In the genomic region with DNA sequence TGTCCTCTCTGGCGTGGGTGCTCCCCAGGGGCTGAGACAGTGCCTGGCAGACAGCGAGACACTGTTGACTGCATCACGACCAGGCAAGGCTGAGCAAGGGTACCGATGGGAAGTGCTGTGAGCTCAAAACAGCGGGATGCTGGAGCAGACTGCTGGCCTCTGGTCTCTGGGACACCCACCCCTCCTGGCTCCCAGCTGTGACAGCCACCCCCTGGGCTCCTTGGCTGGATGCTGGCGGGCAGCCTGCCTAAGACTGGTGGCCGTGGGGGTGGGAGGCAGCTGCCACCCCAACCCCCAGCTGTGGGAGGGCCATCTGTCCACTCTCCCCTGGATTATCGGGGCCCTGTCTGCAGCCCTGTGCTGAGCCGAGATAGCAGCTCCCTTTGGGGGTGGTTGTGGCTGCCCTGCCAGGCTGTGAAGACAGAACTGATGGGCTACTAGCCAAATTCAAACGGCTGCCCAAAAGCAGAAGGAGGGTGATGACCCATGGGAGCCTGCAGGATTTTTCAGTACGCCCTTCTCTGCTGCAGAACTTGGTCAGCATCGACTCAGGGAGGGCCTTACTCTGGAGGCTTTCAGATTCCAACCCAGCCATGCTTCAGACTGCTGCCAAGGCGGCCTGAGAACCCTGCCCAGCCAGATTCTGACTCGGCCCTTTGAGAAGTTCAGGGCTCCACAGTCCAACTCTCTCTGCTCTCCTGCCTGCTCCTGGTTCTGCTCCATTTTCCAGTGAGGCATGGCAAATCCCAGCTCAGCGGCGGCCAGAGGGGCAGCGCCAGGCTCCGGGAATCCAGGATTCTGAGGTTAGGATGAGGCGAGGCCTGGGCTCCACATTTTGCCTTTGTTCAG, we compare ENCODE assay signal across 10 cellular contexts.
DNase-seq lines count a peak whose midpoint lies in the region; ATAC-seq and TF ChIP-seq lines count a peak whose summit lies in the region.
"Had no signal": no experiment of that assay in that cellular context is flagged by ENCODE, and none has a peak within 500 bp of the region (broad histone marks: within the 10 kb centered on the region; RNA-seq: fewer than 3 reads in every experiment).

No MANE protein-coding gene starts in this region.

- H3K27ac ChIP-seq in coronary artery, result peak overlapping the region; percentile 64 to 90
- peak overlapping the region; percentile 56 for H3K27ac ChIP-seq in lower lobe of right lung
- H3K27ac ChIP-seq in tibial artery, result peak overlapping the region; percentile 68 to 89

- H3K36me3 ChIP-seq in lower lobe of right lung (peaks cover 53% of the 10 kb centered on the region), tibial artery (peaks cover 0 to 50% (median 17%) of the 10 kb centered on the region in 3 donors)

- intact Hi-C loops in lower lobe of right lung (cut with DNase I) (loop anchor here (10.0 kb wide), 1 partner anchor 66 kb away; no protein-coding TSS in a partner anchor), tibial artery (cut with DNase I; ENCODE audit: low total_unique reads) (no loop called here)

- H3K4me1 ChIP-seq in lower lobe of right lung (peaks cover 43% of the 10 kb centered on the region), tibial artery (peaks cover 26 to 89% (median 79%) of the 10 kb centered on the region in 4 donors)

- H3K9me3 ChIP-seq in lower lobe of right lung, result no peaks in the 10 kb centered on the region
- H3K9me3 ChIP-seq in tibial artery, result no peaks in the 10 kb centered on the region

- in situ Hi-C loops in GM13976 (cut with MboI; ENCODE audit: low sequenced_read_pairs, unreplicated experiment), result no loop called here

- ATAC-seq in lower lobe of right lung (peak in 1 of 2 donors; percentile 39), GM21717 (IDR thresholded peaks at IDR 0.05; ENCODE audit: unreplicated experiment) (no peak), GM19023 (IDR thresholded peaks at IDR 0.05; ENCODE audit: unreplicated experiment) (no peak), GM19452 (IDR thresholded peaks at IDR 0.05; ENCODE audit: unreplicated experiment) (no peak)

- peak in 75 of 76 experiments; percentile 64 to 97 (median 91) for DNase-seq in HUDEP-2 (lab: John Stamatoyannopoulos, UW; ENCODE audit: unreplicated experiment in 76 of 76)
- DNase-seq in coronary artery (ENCODE audit: low spot score), result peak; percentile 93
- DNase-seq in lower lobe of right lung, result no peak
- peak; percentile 86 to 95 for DNase-seq in tibial artery
- no peak for DNase-seq in GM13976 (ENCODE audit: low spot score)
- DNase-seq: H9, naive B cell had no signal

- no peaks in the 10 kb centered on the region for H3K27me3 ChIP-seq in lower lobe of right lung (ENCODE audit: low read depth)
- no peaks in the 10 kb centered on the region for H3K27me3 ChIP-seq in tibial artery

- H3K4me3 ChIP-seq in coronary artery (peak overlapping the region; percentile 34), lower lobe of right lung (no peak overlapping the region), tibial artery (no peak overlapping the region)

- no peak for TF ChIP-seq CTCF in coronary artery (IDR thresholded peaks at IDR 0.05)
- no peak for TF ChIP-seq CTCF in lower lobe of right lung (IDR thresholded peaks at IDR 0.05)
- TF ChIP-seq CTCF in tibial artery (IDR thresholded peaks at IDR 0.05), result peak in 1 of 2 experiments; percentile 5
- no peak for TF ChIP-seq CTCF in GM13976 (IDR thresholded peaks at IDR 0.05; ENCODE audit: borderline replicate concordance, control extremely low read depth, extremely low read depth, insufficient read depth, missing control alignments)

Comparison
In these comparisons a context has a peak if more than half of its experiments do, and no peak if none do; other contexts are left out.
1. DNase-seq: peak in HUDEP-2 (75 of 76), coronary artery (single experiment) and tibial artery (2 of 2); none in lower lobe of right lung (single experiment) and GM13976 (single experiment).
2. Peak in every context shown above with its lines, with median percentiles within 50 percentile points of each other: H3K27ac ChIP-seq.